ENCODE assay signal across 14 cellular contexts in genomic region chr20:56839791-56840190, GRCh38.
"Had no signal": no experiment of that assay in that cellular context is flagged by ENCODE, and none has a peak within 500 bp of the region (broad histone marks: within the 10 kb centered on the region; RNA-seq: fewer than 3 reads in every experiment).

No MANE protein-coding gene starts in this region.

- H3K4me3 ChIP-seq: dorsolateral prefrontal cortex, hepatocyte, pancreas, thoracic aorta had no signal

- H3K27me3 ChIP-seq: hepatocyte had no signal

- H3K27ac ChIP-seq: dorsolateral prefrontal cortex, hepatocyte, pancreas, thoracic aorta had no signal

- H3K4me1 ChIP-seq: pancreas had no signal

- H3K36me3 ChIP-seq: pancreas, thoracic aorta had no signal

- DNase-seq: activated B cell treated with CpG ODN at 0.5 μM for 24 hours; activated CD4-positive, alpha-beta memory T cell treated with anti-CD3 and anti-CD28 coated beads, Interleukin-2, amount 10 ng/mL, durations not matched to agents 7 days and 5 days; activated CD4-positive, alpha-beta T cell treated with anti-CD3 and anti-CD28 coated beads for 4 hours; activated CD8-positive, alpha-beta memory T cell treated with anti-CD3 and anti-CD28 coated beads, Interleukin-2, amount 10 ng/mL, durations not matched to agents 7 days and 5 days; caudate nucleus; dorsolateral prefrontal cortex; mesendoderm; naive thymus-derived CD8-positive, alpha-beta T cell; pancreas; stimulated activated naive B cell treated with anti-CD40 and anti-IgM and Interleukin-4, amounts not matched to agents 10 μg/mL and 1 μg/mL and 100 μg/mL, for 72 hours; T-helper 1 cell; T-helper 9 cell had no signal

- H3K9me3 ChIP-seq: pancreas, thoracic aorta had no signal

- ATAC-seq: activated CD8-positive, alpha-beta memory T cell treated with anti-CD3 and anti-CD28 coated beads, Interleukin-2, amount 10 ng/mL, durations not matched to agents 7 days and 5 days; naive thymus-derived CD8-positive, alpha-beta T cell; pancreas; stimulated activated naive B cell treated with anti-CD40 and anti-IgM and Interleukin-4, amounts not matched to agents 10 μg/mL and 1 μg/mL and 100 μg/mL, for 72 hours had no signal
